ENCODE assay signal across 37 cellular contexts in the genomic region with DNA sequence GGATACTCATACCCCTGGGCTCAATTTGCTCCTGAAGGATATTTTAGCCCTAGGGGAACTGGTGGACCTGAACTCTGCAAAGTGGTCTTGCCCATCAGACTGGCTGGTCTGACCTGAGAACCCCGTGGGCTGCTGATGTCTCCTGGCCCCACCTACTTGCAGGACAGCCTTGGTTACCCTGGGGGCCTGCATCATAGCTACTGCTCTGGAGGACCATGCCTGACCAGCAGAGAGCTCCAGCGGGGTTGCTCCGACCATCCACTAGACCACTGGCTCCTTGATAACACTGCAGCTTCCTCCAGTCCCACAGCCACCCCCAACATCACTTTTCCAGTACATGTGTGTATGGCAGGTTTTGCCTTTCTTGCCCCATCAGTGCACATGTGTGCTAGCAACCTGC.
"Had no signal": no experiment of that assay in that cellular context is flagged by ENCODE, and none has a peak within 500 bp of the region (broad histone marks: within the 10 kb centered on the region; RNA-seq: fewer than 3 reads in every experiment).

No MANE protein-coding gene starts in this region.

- H3K27ac ChIP-seq: adrenal gland, breast epithelium, WERI-Rb-1 had no signal

- ATAC-seq: activated CD8-positive, alpha-beta T cell treated with anti-CD3 and anti-CD28 coated beads for 36 hours; activated naive CD4-positive, alpha-beta T cell treated with anti-CD3 and anti-CD28 coated beads, Interleukin-2, amount 50 U/mL, for 72 hours; activated T-cell treated with anti-CD3 and anti-CD28 coated beads, Interleukin-2, amount 50 U/mL, for 4 hours; activated T-cell treated with anti-CD3 and anti-CD28 coated beads, Interleukin-2, amount 50 U/mL, for 72 hours; activated T-helper 17 cell treated with anti-CD3 and anti-CD28 coated beads, Interleukin-2, amount 50 U/mL, for 72 hours; WTC11 had no signal

- H3K36me3 ChIP-seq: adrenal gland, breast epithelium, WERI-Rb-1 had no signal

- H3K27me3 ChIP-seq: adrenal gland, breast epithelium had no signal

- DNase-seq: activated CD4-positive, alpha-beta memory T cell treated with anti-CD3 and anti-CD28 coated beads for 36 hours; activated CD4-positive, alpha-beta T cell treated with anti-CD3 and anti-CD28 coated beads for 4 hours; activated CD4-positive, alpha-beta T cell treated with anti-CD3 and anti-CD28 coated beads, Interleukin-2, amount 10 ng/mL, durations not matched to agents 24 days and 14 days; activated CD4-positive, alpha-beta T cell treated with anti-CD3 and anti-CD28 coated beads, Interleukin-2, amount 50 U/mL, for 1 hour; activated CD4-positive, alpha-beta T cell treated with anti-CD3 and anti-CD28 coated beads, Interleukin-2, amount 50 U/mL, for 4 hours; activated CD4-positive, CD25-positive, alpha-beta regulatory T cell; activated CD4-positive, CD25-positive, alpha-beta regulatory T cell treated with anti-CD3 and anti-CD28 coated beads, Interleukin-2, amount 50 U/mL, for 72 hours; activated CD8-positive, alpha-beta memory T cell treated with anti-CD3 and anti-CD28 coated beads, Interleukin-2, amount 50 U/mL, for 4 hours; activated CD8-positive, alpha-beta T cell treated with anti-CD3 and anti-CD28 coated beads for 36 hours; activated effector memory CD4-positive, alpha-beta T cell treated with anti-CD3 and anti-CD28 coated beads, Interleukin-2, amount 50 U/mL, for 16 hours; activated gamma-delta T cell treated with Interleukin-2 at 50 U/mL for 16 hours; activated naive CD4-positive, alpha-beta T cell; activated naive CD4-positive, alpha-beta T cell treated with anti-CD3 and anti-CD28 coated beads for 36 hours; activated naive CD4-positive, alpha-beta T cell treated with anti-CD3 and anti-CD28 coated beads, Interleukin-2, amount 50 U/mL, for 16 hours; activated naive CD8-positive, alpha-beta T cell treated with anti-CD3 and anti-CD28 coated beads for 36 hours; activated T-cell treated with anti-CD3 and anti-CD28 coated beads for 4 hours; activated T-cell treated with anti-CD3 and anti-CD28 coated beads, Interleukin-2, amount 50 U/mL, for 1 hour; activated T-cell treated with anti-CD3 and anti-CD28 coated beads, Interleukin-2, amount 50 U/mL, for 4 hours; activated T-cell treated with anti-CD3 and anti-CD28 coated beads, Interleukin-2, amount 50 U/mL, for 72 hours; adrenal gland; amniotic stem cell; aorta; central memory CD4-positive, alpha-beta T cell; SW 1271; T-helper 1 cell; T-helper 2 cell; T-helper 9 cell; WERI-Rb-1 had no signal

- H3K27me3 Mint-ChIP-seq: activated CD4-positive, alpha-beta memory T cell treated with anti-CD3 and anti-CD28 coated beads for 36 hours; activated CD4-positive, alpha-beta T cell treated with anti-CD3 and anti-CD28 coated beads, Interleukin-2, amount 10 ng/mL, durations not matched to agents 24 days and 14 days; activated CD8-positive, alpha-beta T cell treated with anti-CD3 and anti-CD28 coated beads for 36 hours; activated naive CD8-positive, alpha-beta T cell treated with anti-CD3 and anti-CD28 coated beads for 36 hours; activated T-helper 17 cell treated with anti-CD3 and anti-CD28 coated beads, Interleukin-2, amount 50 U/mL, for 72 hours; brain had no signal

- FAIRE-seq: TTC549 had no signal

- H3K9me3 Mint-ChIP-seq: WTC11 had no signal

- H3K36me3 Mint-ChIP-seq: activated CD4-positive, alpha-beta memory T cell treated with anti-CD3 and anti-CD28 coated beads for 36 hours; activated naive CD8-positive, alpha-beta T cell treated with anti-CD3 and anti-CD28 coated beads for 36 hours; brain; WTC11 had no signal

- H3K4me3 Mint-ChIP-seq: activated CD4-positive, alpha-beta memory T cell treated with anti-CD3 and anti-CD28 coated beads for 36 hours; activated CD4-positive, alpha-beta T cell treated with anti-CD3 and anti-CD28 coated beads, Interleukin-2, amount 10 ng/mL, durations not matched to agents 24 days and 14 days; activated CD8-positive, alpha-beta T cell treated with anti-CD3 and anti-CD28 coated beads for 36 hours; activated naive CD4-positive, alpha-beta T cell treated with anti-CD3 and anti-CD28 coated beads for 36 hours; activated naive CD8-positive, alpha-beta T cell treated with anti-CD3 and anti-CD28 coated beads for 36 hours; activated T-cell treated with anti-CD3 and anti-CD28 coated beads, Interleukin-2, amount 50 U/mL, for 4 hours; activated T-cell treated with anti-CD3 and anti-CD28 coated beads, Interleukin-2, amount 50 U/mL, for 72 hours; activated T-helper 1 cell treated with anti-CD3 and anti-CD28 coated beads, Interleukin-12 subunit alpha, Interleukin-12 subunit beta, Interleukin-2, Interleukin-4 antibody, amounts not matched to agents 30 ng/mL and 10 ng/mL and 1 ng/mL, durations not matched to agents 14 hours and 24 hours and 36 hours; activated T-helper 17 cell treated with anti-CD3 and anti-CD28 coated beads, Interleukin-2, amount 50 U/mL, for 72 hours; brain; T-helper 1 cell treated with Interleukin-12 subunit alpha and Interleukin-12 subunit beta and Interleukin-4 antibody, amounts not matched to agents 30 μg/mL and 1 μg/mL, for 36 hours; T-helper 2 cell treated with Interferon-gamma antibody and Interleukin-4, amounts not matched to agents 5 μg/mL and 100 μg/mL, for 36 hours; WTC11 had no signal

- H3K4me3 ChIP-seq: adrenal gland, breast epithelium had no signal

- H3K27ac Mint-ChIP-seq: activated CD4-positive, alpha-beta memory T cell treated with anti-CD3 and anti-CD28 coated beads for 36 hours; activated CD4-positive, alpha-beta T cell treated with anti-CD3 and anti-CD28 coated beads, Interleukin-2, amount 10 ng/mL, durations not matched to agents 24 days and 14 days; activated CD8-positive, alpha-beta T cell treated with anti-CD3 and anti-CD28 coated beads for 36 hours; activated naive CD4-positive, alpha-beta T cell treated with anti-CD3 and anti-CD28 coated beads for 36 hours; activated naive CD4-positive, alpha-beta T cell treated with anti-CD3 and anti-CD28 coated beads, Interleukin-2, amount 50 U/mL, for 72 hours; activated naive CD8-positive, alpha-beta T cell treated with anti-CD3 and anti-CD28 coated beads for 36 hours; activated T-cell treated with anti-CD3 and anti-CD28 coated beads, Interleukin-2, amount 50 U/mL, for 72 hours; activated T-helper 1 cell treated with anti-CD3 and anti-CD28 coated beads, Interleukin-12 subunit alpha, Interleukin-12 subunit beta, Interleukin-2, Interleukin-4 antibody, amounts not matched to agents 30 ng/mL and 10 ng/mL and 1 ng/mL, durations not matched to agents 14 hours and 24 hours and 36 hours; activated T-helper 17 cell treated with anti-CD3 and anti-CD28 coated beads, Interleukin-2, amount 50 U/mL, for 72 hours; brain; T-helper 1 cell treated with Interleukin-12 subunit alpha and Interleukin-12 subunit beta and Interleukin-4 antibody, amounts not matched to agents 30 μg/mL and 1 μg/mL, for 36 hours; T-helper 2 cell treated with Interferon-gamma antibody and Interleukin-4, amounts not matched to agents 5 μg/mL and 100 μg/mL, for 36 hours; WTC11 had no signal

- H3K9me3 ChIP-seq: adrenal gland, breast epithelium had no signal

- H3K4me1 Mint-ChIP-seq: activated CD4-positive, alpha-beta T cell treated with anti-CD3 and anti-CD28 coated beads, Interleukin-2, amount 10 ng/mL, durations not matched to agents 24 days and 14 days; activated naive CD8-positive, alpha-beta T cell treated with anti-CD3 and anti-CD28 coated beads for 36 hours; activated T-helper 17 cell treated with anti-CD3 and anti-CD28 coated beads, Interleukin-2, amount 50 U/mL, for 72 hours; brain; WTC11 had no signal

- H3K4me1 ChIP-seq: adrenal gland, breast epithelium had no signal
